In genomic region chr7:6385110-6385792, GRCh38 we compare ENCODE assay signal across 8 cellular contexts. TPM values are rescaled to one million over a fixed set of nuclear protein-coding genes. Genes with fewer than 3 reads are reported as not detected.
DNase-seq lines count a peak whose midpoint lies in the region; ATAC-seq and TF ChIP-seq lines count a peak whose summit lies in the region.

No MANE protein-coding gene starts in this region.

- H4K20me1 ChIP-seq in fibroblast of lung (ENCODE audit: control insufficient read depth, extremely low read depth, insufficient read depth, low read length): peaks cover 6% of the 10 kb centered on the region

- peaks cover 56% of the 10 kb centered on the region for H3K4me1 ChIP-seq in RWPE2 (ENCODE audit: insufficient read depth, poor library complexity, severe bottlenecking)
- peaks cover 12% of the 10 kb centered on the region for H3K4me1 ChIP-seq in fibroblast of lung (ENCODE audit: control insufficient read depth, extremely low read depth, insufficient read depth, low read length)
- peaks cover 4% of the 10 kb centered on the region for H3K4me1 ChIP-seq in parathyroid adenoma

- H3K9ac ChIP-seq in fibroblast of lung (ENCODE audit: insufficient read depth, low read length) (no peak overlapping the region), parathyroid adenoma (no peak overlapping the region)

- H3K4me3 ChIP-seq in RWPE2 (ENCODE audit: severe bottlenecking) (no peak overlapping the region), fibroblast of lung (replicated peaks in 1 of 4; ENCODE audit: control extremely low read depth in 1 of 4, insufficient read depth in 1 of 4, low read depth in 3 of 4, low read length in 4 of 4) (peak overlapping the region in 1 of 4 experiments; percentile 4), parathyroid adenoma (ENCODE audit: low read depth, low read length) (no peak overlapping the region)

- no peaks in the 10 kb centered on the region for H3K9me3 ChIP-seq in RWPE2 (ENCODE audit: severe bottlenecking)
- H3K9me3 ChIP-seq in fibroblast of lung (ENCODE audit: control insufficient read depth, insufficient read depth, low read depth, low read length): no peaks in the 10 kb centered on the region
- H3K9me3 ChIP-seq in parathyroid adenoma (ENCODE audit: control insufficient read depth, low read length): no peaks in the 10 kb centered on the region

- peak overlapping the region; percentile 44 for H3K4me2 ChIP-seq in fibroblast of lung (ENCODE audit: extremely low read depth, insufficient read depth, low read length)
- peak overlapping the region; percentile 6 for H3K4me2 ChIP-seq in parathyroid adenoma (ENCODE audit: low read length)

- H2AFZ ChIP-seq in fibroblast of lung (ENCODE audit: low read length) (no peak overlapping the region), parathyroid adenoma (no peak overlapping the region)

- H3K36me3 ChIP-seq in RWPE2 (ENCODE audit: low read depth) (peaks cover 48% of the 10 kb centered on the region), fibroblast of lung (ENCODE audit: control insufficient read depth, insufficient read depth, low read length) (peaks cover 7% of the 10 kb centered on the region), parathyroid adenoma (ENCODE audit: control insufficient read depth, insufficient read depth, low read length) (no peaks in the 10 kb centered on the region)

- peaks cover 95% of the 10 kb centered on the region for H3K79me2 ChIP-seq in fibroblast of lung (ENCODE audit: control insufficient read depth, insufficient read depth, low read length)
- H3K79me2 ChIP-seq in parathyroid adenoma: peaks cover 76% of the 10 kb centered on the region

- peak; percentile 86 for DNase-seq in GM04504 (ENCODE audit: low read depth)
- DNase-seq in RWPE2 (ENCODE audit: low spot score): no peak
- DNase-seq in fibroblast of lung (ENCODE audit: low read depth in 2 of 2): peak; percentile 95 to 97
- DNase-seq in RPMI8226: no peak
- no peak for DNase-seq in activated CD4-positive, alpha-beta T cell treated with anti-CD3 and anti-CD28 coated beads for 48 hours
- no peak for DNase-seq in NCI-H1048 (lab: John Stamatoyannopoulos, UW)

- TF ChIP-seq CTCF in RWPE2 (IDR thresholded peaks at IDR 0.05; ENCODE audit: poor library complexity, severe bottlenecking) (no peak), fibroblast of lung (conservative IDR thresholded peaks at IDR 0.05 in 1 of 2, IDR thresholded peaks at IDR 0.05 in 1 of 2; ENCODE audit: low read depth in 1 of 2, low read length in 2 of 2) (no peak), parathyroid adenoma (IDR thresholded peaks at IDR 0.05) (no peak)

- H3K27ac ChIP-seq in RWPE2 (ENCODE audit: poor library complexity, severe bottlenecking) (peak overlapping the region; percentile 94), fibroblast of lung (ENCODE audit: insufficient read depth, low read length) (peak overlapping the region; percentile 61), parathyroid adenoma (peak overlapping the region; percentile 12)

- peak; percentile 92 for ATAC-seq in RWPE2 (ENCODE audit: low read depth)
- ATAC-seq in GM19035 (IDR thresholded peaks at IDR 0.05; ENCODE audit: unreplicated experiment): no peak

- H3K27me3 ChIP-seq in RWPE2 (ENCODE audit: insufficient read depth, poor library complexity, severe bottlenecking): no peaks in the 10 kb centered on the region
- H3K27me3 ChIP-seq in fibroblast of lung (ENCODE audit: control insufficient read depth, insufficient read depth, low read length): no peaks in the 10 kb centered on the region
- no peaks in the 10 kb centered on the region for H3K27me3 ChIP-seq in parathyroid adenoma (ENCODE audit: control insufficient read depth, insufficient read depth, low read length)

RNA-seq across cellular contexts. Expression of gene RAC1, which starts 10.9 kb away (rescaled TPM):
- 39.3 and 55.8 TPM in 2 replicates for total RNA-seq in fibroblast of lung
- 685 and 743 TPM in 2 replicates for polyA plus RNA-seq in fibroblast of lung
- 345 and 425 TPM in 2 replicates for polyA plus RNA-seq in fibroblast of lung (2012)
- 118 and 158 TPM in 2 replicates for polyA minus RNA-seq in fibroblast of lung (ENCODE audit: low replicate concordance)

RNA-seq across cellular contexts. Expression of gene FAM220A, which starts 36.5 kb away (rescaled TPM):
- 19.8 and 20.1 TPM in 2 replicates for total RNA-seq in fibroblast of lung
- polyA plus RNA-seq in fibroblast of lung: 15.5 and 22.5 TPM in 2 replicates
- 12.4 and 15.3 TPM in 2 replicates for polyA plus RNA-seq in fibroblast of lung (2012)
- 4.8 and 8.0 TPM in 2 replicates for polyA minus RNA-seq in fibroblast of lung (ENCODE audit: low replicate concordance)

Comparison
In these comparisons a context has a peak if more than half of its experiments do, and no peak if none do; other contexts are left out.
1. DNase-seq: peak in GM04504 (single experiment) and fibroblast of lung (2 of 2); none in RWPE2 (single experiment), RPMI8226 (single experiment), activated CD4-positive, alpha-beta T cell treated with anti-CD3 and anti-CD28 coated beads for 48 hours (single experiment) and NCI-H1048 (single experiment).
2. H3K27ac ChIP-seq: peak in every context shown above with its lines; median percentile 94 in RWPE2; 61 in fibroblast of lung; 12 in parathyroid adenoma.